Comparison of ENCODE assay signal across 1 cellular context in the genomic region with DNA sequence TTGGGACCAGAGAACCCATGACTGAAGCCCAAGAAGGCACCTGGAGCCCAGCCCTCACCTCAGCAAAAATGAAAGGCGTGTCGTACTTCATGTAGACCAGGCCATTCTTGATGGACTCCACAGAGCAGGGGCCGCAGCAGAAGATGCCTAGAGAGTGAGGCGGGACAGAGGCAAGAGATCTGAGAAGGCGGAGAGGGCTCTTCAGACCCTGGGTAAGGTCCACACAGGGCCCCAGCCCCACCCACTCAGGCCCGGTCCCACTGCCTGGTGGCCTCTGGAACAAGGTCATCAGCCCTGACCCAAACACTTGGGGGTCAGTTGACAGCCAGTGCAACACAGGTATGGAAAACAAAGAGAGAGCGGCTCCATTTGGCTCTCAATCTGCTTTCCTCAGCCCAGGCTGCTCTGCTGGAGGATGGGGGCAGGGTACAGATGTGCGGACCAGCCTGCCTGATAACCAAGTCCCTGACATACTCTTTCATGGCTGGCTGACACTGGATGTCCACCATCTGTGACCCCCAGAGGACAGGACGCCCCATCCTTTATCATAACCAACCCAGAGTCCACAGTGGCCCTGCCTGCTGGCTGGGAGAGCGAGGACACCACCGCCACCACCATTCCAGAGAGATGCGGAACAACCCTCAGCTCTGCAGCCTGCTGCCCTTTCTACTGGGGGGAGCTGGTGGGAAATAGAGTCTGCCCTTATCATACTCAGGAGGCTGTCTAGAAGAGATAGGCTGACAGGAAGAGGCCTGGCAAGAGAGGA.
A peak's percentile ranks its signal among the peaks of the same experiment; 100 is the strongest.
TF ChIP-seq lines count a peak whose summit lies in the region.

No MANE protein-coding gene starts in this region.

TF ChIP-seq in K562, 482 proteins besides CTCF, POLR2A, EP300 and RAD21 (continues in another document):
- 0 out of 4 replicates have a peak, but pooled peaks of 1 of the 2 experiments have one; percentile 46 for TF ChIP-seq MAZ (CRISPR knock-in tag; conservative IDR thresholded peaks at IDR 0.05 in 1 of 2, IDR thresholded peaks at IDR 0.05 in 1 of 2)
- TF ChIP-seq, protein P1, sequence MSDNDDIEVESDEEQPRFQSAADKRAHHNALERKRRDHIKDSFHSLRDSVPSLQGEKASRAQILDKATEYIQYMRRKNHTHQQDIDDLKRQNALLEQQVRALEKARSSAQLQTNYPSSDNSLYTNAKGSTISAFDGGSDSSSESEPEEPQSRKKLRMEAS (CRISPR knock-in tag; IDR thresholded peaks at IDR 0.05), result peak; percentile 58; the same call in 1 of the 2 replicates
- TF ChIP-seq SOX6 (IDR thresholded peaks at IDR 0.05), result peak; percentile 63; the same call in 1 of the 2 replicates
- TF ChIP-seq ETV6 (IDR thresholded peaks at IDR 0.05; ENCODE audit: borderline replicate concordance in 1 of 2, low read depth in 2 of 2, low read length in 1 of 2), result no peak
- TF ChIP-seq ETV6 (CRISPR knock-in tag; IDR thresholded peaks at IDR 0.05; ENCODE audit: borderline replicate concordance), result no peak
- no peak for TF ChIP-seq ZNF140 (CRISPR knock-in tag; IDR thresholded peaks at IDR 0.05)
- peak; percentile 81 for TF ChIP-seq POLR2AphosphoS5 (IDR thresholded peaks at IDR 0.05; ENCODE audit: control insufficient read depth, insufficient read depth, low read depth, low read length)
- no peak for TF ChIP-seq E4F1 (CRISPR knock-in tag; IDR thresholded peaks at IDR 0.05; ENCODE audit: borderline replicate concordance)
- no peak for TF ChIP-seq THAP12 (CRISPR knock-in tag; IDR thresholded peaks at IDR 0.05)
- TF ChIP-seq HDAC2 (IDR thresholded peaks at IDR 0.05), result peak; percentile 37; the same call in 1 of the 2 replicates
- TF ChIP-seq ARNT (IDR thresholded peaks at IDR 0.05), result peak in 1 of 2 experiments; percentile 84; a peak in 3 of 4 replicates
- TF ChIP-seq GABPB2 (CRISPR knock-in tag; conservative IDR thresholded peaks at IDR 0.05), result no peak
- TF ChIP-seq ARID1B (IDR thresholded peaks at IDR 0.05), result peak; percentile 93
- TF ChIP-seq ZNF134 (CRISPR knock-in tag; conservative IDR thresholded peaks at IDR 0.05), result no peak
- TF ChIP-seq MAFK (IDR thresholded peaks at IDR 0.05; ENCODE audit: low read length), result no peak
- TF ChIP-seq CCAR2 (IDR thresholded peaks at IDR 0.05; ENCODE audit: low read depth, low read length), result no peak
- TF ChIP-seq MIER1 (IDR thresholded peaks at IDR 0.05; ENCODE audit: low read depth), result no peak
- no peak for TF ChIP-seq ZNF263 (CRISPR knock-in tag; IDR thresholded peaks at IDR 0.05; ENCODE audit: borderline replicate concordance)
- no peak for TF ChIP-seq BRD9 (IDR thresholded peaks at IDR 0.05; ENCODE audit: low read depth, partially characterized antibody)
- TF ChIP-seq, protein P2, sequence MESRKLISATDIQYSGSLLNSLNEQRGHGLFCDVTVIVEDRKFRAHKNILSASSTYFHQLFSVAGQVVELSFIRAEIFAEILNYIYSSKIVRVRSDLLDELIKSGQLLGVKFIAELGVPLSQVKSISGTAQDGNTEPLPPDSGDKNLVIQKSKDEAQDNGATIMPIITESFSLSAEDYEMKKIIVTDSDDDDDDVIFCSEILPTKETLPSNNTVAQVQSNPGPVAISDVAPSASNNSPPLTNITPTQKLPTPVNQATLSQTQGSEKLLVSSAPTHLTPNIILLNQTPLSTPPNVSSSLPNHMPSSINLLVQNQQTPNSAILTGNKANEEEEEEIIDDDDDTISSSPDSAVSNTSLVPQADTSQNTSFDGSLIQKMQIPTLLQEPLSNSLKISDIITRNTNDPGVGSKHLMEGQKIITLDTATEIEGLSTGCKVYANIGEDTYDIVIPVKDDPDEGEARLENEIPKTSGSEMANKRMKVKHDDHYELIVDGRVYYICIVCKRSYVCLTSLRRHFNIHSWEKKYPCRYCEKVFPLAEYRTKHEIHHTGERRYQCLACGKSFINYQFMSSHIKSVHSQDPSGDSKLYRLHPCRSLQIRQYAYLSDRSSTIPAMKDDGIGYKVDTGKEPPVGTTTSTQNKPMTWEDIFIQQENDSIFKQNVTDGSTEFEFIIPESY (CRISPR knock-in tag; IDR thresholded peaks at IDR 0.05), result no peak
- TF ChIP-seq, protein P3, sequence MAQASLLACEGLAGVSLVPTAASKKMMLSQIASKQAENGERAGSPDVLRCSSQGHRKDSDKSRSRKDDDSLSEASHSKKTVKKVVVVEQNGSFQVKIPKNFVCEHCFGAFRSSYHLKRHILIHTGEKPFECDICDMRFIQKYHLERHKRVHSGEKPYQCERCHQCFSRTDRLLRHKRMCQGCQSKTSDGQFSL (CRISPR knock-in tag; IDR thresholded peaks at IDR 0.05), result 0 out of 2 replicates have a peak, but pooled peaks have one; percentile 14
- TF ChIP-seq, protein P3 (tag; IDR thresholded peaks at IDR 0.05), result no peak
- TF ChIP-seq TCF3 (CRISPR knock-in tag; IDR thresholded peaks at IDR 0.05), result peak; percentile 93
- 0 out of 2 replicates have a peak, but pooled peaks have one; percentile 15 for TF ChIP-seq ZBTB7A (IDR thresholded peaks at IDR 0.05; ENCODE audit: borderline replicate concordance, control insufficient read depth, low read depth, low read length)
- no peak for TF ChIP-seq BCL6 (CRISPR knock-in tag; IDR thresholded peaks at IDR 0.05)
- TF ChIP-seq COPS2 (conservative IDR thresholded peaks at IDR 0.05), result no peak
- TF ChIP-seq MTA2 (IDR thresholded peaks at IDR 0.05; ENCODE audit: low read depth), result peak; percentile 61; the same call in 1 of the 2 replicates
- TF ChIP-seq TARDBP (IDR thresholded peaks at IDR 0.05), result no peak
- no peak for TF ChIP-seq ZBTB11 (CRISPR knock-in tag; IDR thresholded peaks at IDR 0.05)
- TF ChIP-seq ZNF655 (CRISPR knock-in tag; IDR thresholded peaks at IDR 0.05), result no peak
- no peak for TF ChIP-seq L3MBTL2 (IDR thresholded peaks at IDR 0.05)
- TF ChIP-seq ZNF121 (CRISPR knock-in tag; conservative IDR thresholded peaks at IDR 0.05), result no peak
- no peak for TF ChIP-seq NR2C2 (CRISPR knock-in tag; IDR thresholded peaks at IDR 0.05)
- TF ChIP-seq NR2C2 (tag; IDR thresholded peaks at IDR 0.05), result no peak
- peak; percentile 73; the same call in 1 of the 2 replicates for TF ChIP-seq LEF1 (IDR thresholded peaks at IDR 0.05)
- no peak for TF ChIP-seq CHD2 (IDR thresholded peaks at IDR 0.05; ENCODE audit: low read depth, low read length)
- peak; percentile 86; the same call in 1 of the 2 replicates for TF ChIP-seq CC2D1A (IDR thresholded peaks at IDR 0.05)
- TF ChIP-seq, protein P4, sequence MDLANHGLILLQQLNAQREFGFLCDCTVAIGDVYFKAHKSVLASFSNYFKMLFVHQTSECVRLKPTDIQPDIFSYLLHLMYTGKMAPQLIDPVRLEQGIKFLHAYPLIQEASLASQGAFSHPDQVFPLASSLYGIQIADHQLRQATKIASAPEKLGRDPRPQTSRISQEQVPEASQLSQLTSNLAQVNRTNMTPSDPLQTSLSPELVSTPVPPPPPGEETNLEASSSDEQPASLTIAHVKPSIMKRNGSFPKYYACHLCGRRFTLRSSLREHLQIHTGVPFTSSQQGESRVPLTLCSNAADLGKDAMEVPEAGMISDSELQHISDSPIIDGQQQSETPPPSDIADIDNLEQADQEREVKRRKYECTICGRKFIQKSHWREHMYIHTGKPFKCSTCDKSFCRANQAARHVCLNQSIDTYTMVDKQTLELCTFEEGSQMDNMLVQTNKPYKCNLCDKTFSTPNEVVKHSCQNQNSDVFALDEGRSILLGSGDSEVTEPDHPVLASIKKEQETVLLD (IDR thresholded peaks at IDR 0.05), result no peak; the same call in 1 of the 2 replicates
- TF ChIP-seq SREBF2 (CRISPR knock-in tag; IDR thresholded peaks at IDR 0.05), result no peak
- TF ChIP-seq ZNF551 (CRISPR knock-in tag; IDR thresholded peaks at IDR 0.05), result no peak
- no peak for TF ChIP-seq SMAD3 (CRISPR knock-in tag; conservative IDR thresholded peaks at IDR 0.05)
- no peak for TF ChIP-seq ZNF830 (CRISPR knock-in tag; IDR thresholded peaks at IDR 0.05)
- TF ChIP-seq POLR2G (IDR thresholded peaks at IDR 0.05; ENCODE audit: low read depth, low read length), result no peak
- peak; percentile 76; the same call in 1 of the 2 replicates for TF ChIP-seq FOXM1 (IDR thresholded peaks at IDR 0.05; ENCODE audit: low read depth)
- no peak for TF ChIP-seq FOXM1 (CRISPR knock-in tag; IDR thresholded peaks at IDR 0.05; ENCODE audit: low read depth)
- TF ChIP-seq HDAC1 (IDR thresholded peaks at IDR 0.05), result peak in 1 of 2 experiments; percentile 71; a peak in 2 of 4 replicates
- TF ChIP-seq GATA2 (CRISPR knock-in tag; IDR thresholded peaks at IDR 0.05), result peak; percentile 87
- no peak for TF ChIP-seq PHF20 (IDR thresholded peaks at IDR 0.05; ENCODE audit: partially characterized antibody)
- TF ChIP-seq EWSR1 (IDR thresholded peaks at IDR 0.05; ENCODE audit: borderline replicate concordance, low read depth, partially characterized antibody), result no peak
- TF ChIP-seq CTBP1 (IDR thresholded peaks at IDR 0.05; ENCODE audit: borderline replicate concordance), result peak; percentile 86
